7 cellular contexts compared by ENCODE assay signal in the genomic region with DNA sequence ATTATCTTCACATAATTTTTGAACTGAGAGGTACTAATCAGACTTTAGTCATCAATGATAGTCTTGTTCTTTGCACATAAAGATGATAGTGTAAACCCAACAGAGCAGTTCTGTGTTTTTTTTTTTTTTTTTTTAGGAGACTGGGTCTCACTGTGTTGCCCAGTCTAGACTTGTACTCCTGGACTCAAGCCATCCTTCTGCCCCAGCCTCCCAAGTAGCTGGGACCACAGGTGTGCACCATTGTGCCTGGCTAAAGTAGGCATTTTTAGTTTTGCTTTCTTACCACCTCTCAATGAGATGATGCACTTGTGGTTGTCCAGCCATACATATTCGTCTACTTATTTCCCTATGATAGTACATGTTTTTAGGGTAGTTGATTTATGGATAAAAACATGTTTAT.
"Had no signal": no experiment of that assay in that cellular context is flagged by ENCODE, and none has a peak within 500 bp of the region (broad histone marks: within the 10 kb centered on the region; RNA-seq: fewer than 3 reads in every experiment).

No MANE protein-coding gene starts in this region.

- ATAC-seq: HCT116 had no signal

- FAIRE-seq: HTR-8/SVneo had no signal

- DNase-seq: GM23248, GOT3, H7, KBM-7 had no signal

- H3K27ac Mint-ChIP-seq: IgD-negative memory B cell had no signal

- H3K27me3 Mint-ChIP-seq: IgD-negative memory B cell had no signal

- H3K27ac ChIP-seq: GM23248 had no signal

- H3K9me3 Mint-ChIP-seq: IgD-negative memory B cell had no signal
